1 cellular context compared by ENCODE assay signal in the genomic region with DNA sequence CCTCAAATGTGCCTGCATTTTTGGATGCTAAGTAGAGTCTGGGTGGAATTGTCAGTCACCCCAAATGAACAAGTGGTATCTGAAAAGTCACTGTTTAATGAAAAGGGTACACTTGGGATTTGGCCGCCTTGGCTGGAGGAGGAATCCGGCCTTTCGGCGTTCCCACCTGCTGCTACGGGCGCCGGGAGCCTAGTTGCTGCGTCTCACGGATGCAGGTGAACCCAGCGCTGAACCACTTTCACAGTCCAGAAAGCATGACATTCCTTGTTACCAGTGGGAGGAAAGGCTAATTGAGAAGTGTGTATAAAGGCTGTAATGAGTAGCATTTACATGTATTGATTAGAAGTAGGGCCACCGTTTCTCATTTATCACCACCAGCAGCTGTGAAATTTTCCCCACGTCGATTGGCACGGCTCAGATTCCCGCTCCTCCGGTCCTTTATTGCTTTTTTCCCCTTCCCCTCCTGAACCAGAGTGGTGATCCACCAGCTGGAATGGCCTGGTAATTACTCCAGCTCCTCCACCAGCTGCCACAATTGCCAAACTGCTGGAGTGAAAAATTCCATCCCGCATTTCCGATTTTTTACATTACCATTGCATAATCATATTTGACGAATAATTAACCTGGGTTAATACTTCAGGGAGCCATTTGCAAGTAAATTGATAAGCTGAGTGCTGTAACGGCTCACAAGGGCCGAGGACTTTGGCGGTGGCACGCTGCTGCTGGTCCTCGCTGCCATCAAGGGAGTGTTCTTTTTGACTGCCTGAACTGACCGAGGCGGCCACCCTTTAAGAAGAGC.
TF ChIP-seq lines count a peak whose summit lies in the region.

No MANE protein-coding gene starts in this region.

TF ChIP-seq in WTC11, 78 proteins besides CTCF, POLR2A, EP300 and RAD21 (continued from another document):
- TF ChIP-seq FOXJ3 (CRISPR knock-in tag; IDR thresholded peaks at IDR 0.05; ENCODE audit: borderline replicate concordance) (no peak), ZBTB21 (CRISPR knock-in tag; IDR thresholded peaks at IDR 0.05; ENCODE audit: borderline replicate concordance) (no peak), IRF2 (CRISPR knock-in tag; IDR thresholded peaks at IDR 0.05; ENCODE audit: borderline replicate concordance, low read depth) (no peak)
- TF ChIP-seq, protein P1, sequence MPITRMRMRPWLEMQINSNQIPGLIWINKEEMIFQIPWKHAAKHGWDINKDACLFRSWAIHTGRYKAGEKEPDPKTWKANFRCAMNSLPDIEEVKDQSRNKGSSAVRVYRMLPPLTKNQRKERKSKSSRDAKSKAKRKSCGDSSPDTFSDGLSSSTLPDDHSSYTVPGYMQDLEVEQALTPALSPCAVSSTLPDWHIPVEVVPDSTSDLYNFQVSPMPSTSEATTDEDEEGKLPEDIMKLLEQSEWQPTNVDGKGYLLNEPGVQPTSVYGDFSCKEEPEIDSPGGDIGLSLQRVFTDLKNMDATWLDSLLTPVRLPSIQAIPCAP (CRISPR knock-in tag; IDR thresholded peaks at IDR 0.05) = no peak
- TF ChIP-seq, protein P2, sequence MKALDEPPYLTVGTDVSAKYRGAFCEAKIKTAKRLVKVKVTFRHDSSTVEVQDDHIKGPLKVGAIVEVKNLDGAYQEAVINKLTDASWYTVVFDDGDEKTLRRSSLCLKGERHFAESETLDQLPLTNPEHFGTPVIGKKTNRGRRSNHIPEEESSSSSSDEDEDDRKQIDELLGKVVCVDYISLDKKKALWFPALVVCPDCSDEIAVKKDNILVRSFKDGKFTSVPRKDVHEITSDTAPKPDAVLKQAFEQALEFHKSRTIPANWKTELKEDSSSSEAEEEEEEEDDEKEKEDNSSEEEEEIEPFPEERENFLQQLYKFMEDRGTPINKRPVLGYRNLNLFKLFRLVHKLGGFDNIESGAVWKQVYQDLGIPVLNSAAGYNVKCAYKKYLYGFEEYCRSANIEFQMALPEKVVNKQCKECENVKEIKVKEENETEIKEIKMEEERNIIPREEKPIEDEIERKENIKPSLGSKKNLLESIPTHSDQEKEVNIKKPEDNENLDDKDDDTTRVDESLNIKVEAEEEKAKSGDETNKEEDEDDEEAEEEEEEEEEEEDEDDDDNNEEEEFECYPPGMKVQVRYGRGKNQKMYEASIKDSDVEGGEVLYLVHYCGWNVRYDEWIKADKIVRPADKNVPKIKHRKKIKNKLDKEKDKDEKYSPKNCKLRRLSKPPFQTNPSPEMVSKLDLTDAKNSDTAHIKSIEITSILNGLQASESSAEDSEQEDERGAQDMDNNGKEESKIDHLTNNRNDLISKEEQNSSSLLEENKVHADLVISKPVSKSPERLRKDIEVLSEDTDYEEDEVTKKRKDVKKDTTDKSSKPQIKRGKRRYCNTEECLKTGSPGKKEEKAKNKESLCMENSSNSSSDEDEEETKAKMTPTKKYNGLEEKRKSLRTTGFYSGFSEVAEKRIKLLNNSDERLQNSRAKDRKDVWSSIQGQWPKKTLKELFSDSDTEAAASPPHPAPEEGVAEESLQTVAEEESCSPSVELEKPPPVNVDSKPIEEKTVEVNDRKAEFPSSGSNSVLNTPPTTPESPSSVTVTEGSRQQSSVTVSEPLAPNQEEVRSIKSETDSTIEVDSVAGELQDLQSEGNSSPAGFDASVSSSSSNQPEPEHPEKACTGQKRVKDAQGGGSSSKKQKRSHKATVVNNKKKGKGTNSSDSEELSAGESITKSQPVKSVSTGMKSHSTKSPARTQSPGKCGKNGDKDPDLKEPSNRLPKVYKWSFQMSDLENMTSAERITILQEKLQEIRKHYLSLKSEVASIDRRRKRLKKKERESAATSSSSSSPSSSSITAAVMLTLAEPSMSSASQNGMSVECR (CRISPR knock-in tag; IDR thresholded peaks at IDR 0.05; ENCODE audit: borderline replicate concordance) = no peak
